Comparison of ENCODE assay signal across 8 cellular contexts in genomic region chr16:29115013-29115813, GRCh38.
DNase-seq lines count a peak whose midpoint lies in the region; ATAC-seq and TF ChIP-seq lines count a peak whose summit lies in the region.
"Not testable (repeated sequence)": the region's sequence is repeated elsewhere in the genome, so short reads cannot be mapped to it uniquely, and the experiment has no call there.

No MANE protein-coding gene starts in this region.

- not testable (repeated sequence) for H3K36me3 Mint-ChIP-seq in Caco-2 (ENCODE audit: insufficient read depth, unreplicated experiment)

- H3K4me1 ChIP-seq in Caco-2 = peaks cover 12% of the 10 kb centered on the region; the same call in 1 of the 2 replicates
- not testable (repeated sequence) for H3K4me1 ChIP-seq in HCT116 (ENCODE audit: control insufficient read depth in 1 of 2, insufficient read depth in 2 of 2, low read length in 2 of 2); hepatocyte (ENCODE audit: insufficient read depth); testis
- H3K4me1 ChIP-seq in neutrophil (ENCODE audit: control insufficient read depth in 1 of 2, insufficient read depth in 1 of 2, low read depth in 1 of 2, low read length in 1 of 2) = peaks cover 23 to 25% of the 10 kb centered on the region in 2 experiments

- peak overlapping the region; percentile 92 for H2AFZ ChIP-seq in HCT116 (ENCODE audit: low read depth, low read length, poor library complexity, severe bottlenecking)
- not testable (repeated sequence) for H2AFZ ChIP-seq in hepatocyte

- peak overlapping the region; percentile 30; the same call in 1 of the 2 replicates for H3K9ac ChIP-seq in HCT116 (ENCODE audit: low read length)

- H3K9me3 ChIP-seq in Caco-2; HCT116 (ENCODE audit: control insufficient read depth in 1 of 2, insufficient read depth in 1 of 2, low read depth in 1 of 2, low read length in 2 of 2); hepatocyte (ENCODE audit: low read depth); neutrophil; testis: not testable (repeated sequence)

- peak; percentile 98 for ATAC-seq in HCT116

- H3K4me1 Mint-ChIP-seq in Caco-2 (ENCODE audit: low read depth, unreplicated experiment) = peaks cover 13% of the 10 kb centered on the region

- not testable (repeated sequence) for H3K79me2 ChIP-seq in HCT116 (ENCODE audit: insufficient read depth, low read length); hepatocyte

- H3K9me3 Mint-ChIP-seq in Caco-2 (ENCODE audit: unreplicated experiment) = not testable (repeated sequence)

- WGBS in hepatocyte (ENCODE audit: low lambda C conversion rate, missing lambda C conversion rate) = 18% methylated on average over 25 of the region's 25 CpGs
- 20 to 52% methylated on average over 25 of the region's 25 CpGs for WGBS in testis, 2 donors

- RAD21 ChIA-PET in HCT116 (lab: Charles Lee; ENCODE audit: low non-redundant PET in 1 of 2, low total read pairs in 2 of 2, uncharacterized antibody in 2 of 2, unreplicated experiment in 2 of 2) = not testable (repeated sequence)

- intact Hi-C loops in Caco-2 (cut with micrococcal nuclease; ENCODE audit: unreplicated experiment); testis (cut with DNase I; ENCODE audit: low total_unique reads): not testable (repeated sequence)
- intact Hi-C loops in HCT116 (cut with micrococcal nuclease) = loop anchor here (10.0 kb wide), 1 partner anchor 910 kb away; the partner anchor contains the start of gene C16orf92

- H3K27ac Mint-ChIP-seq in Caco-2 (ENCODE audit: unreplicated experiment) = peak overlapping the region; percentile 22

- not testable (repeated sequence) for H3K27me3 Mint-ChIP-seq in Caco-2 (ENCODE audit: insufficient read depth, unreplicated experiment)

- not testable (repeated sequence) for H4K20me1 ChIP-seq in HCT116 (ENCODE audit: insufficient read depth); hepatocyte (ENCODE audit: insufficient read depth, poor library complexity, severe bottlenecking)

- POLR2A ChIA-PET in Caco-2 (lab: Charles Lee); HCT116 (lab: Charles Lee): not testable (repeated sequence)

- not testable (repeated sequence) for TF ChIP-seq POLR2A in HCT116 (IDR thresholded peaks at IDR 0.05; ENCODE audit: borderline replicate concordance, extremely low read depth, insufficient read depth, insufficient read length); testis (IDR thresholded peaks at IDR 0.05)

- peak; percentile 72 for TF ChIP-seq RAD21 in HCT116 (IDR thresholded peaks at IDR 0.05; ENCODE audit: low read depth)

- DNase-seq in Caco-2 (peak; percentile 35 to 50), HCT116 (ENCODE audit: low read depth, low spot score) (peak; percentile 22), NCI-H526 treated with DMSO at 0.1 percent for 48 hours (lab: John Stamatoyannopoulos, UW) (peak; percentile 2), cerebellum (ENCODE audit: low spot score) (peak; percentile 12), hepatocyte (ENCODE audit: low spot score) (peak; percentile 72), testis (peak; percentile 88)
- peak; percentile 48 to 63 for DNase-seq in activated CD4-positive, alpha-beta T cell treated with anti-CD3 and anti-CD28 coated beads, Interleukin-2, amount 50 U/mL, for 48 hours

- not testable (repeated sequence) for BruUV-seq in Caco-2 (replicated peaks; lab: Mats Ljungman, UMichigan); HCT116 (replicated peaks; lab: Mats Ljungman, UMichigan)

- H3K4me3 ChIP-seq in Caco-2 (ENCODE audit: low read depth, low read length) = peak overlapping the region; percentile 30
- not testable (repeated sequence) for H3K4me3 ChIP-seq in HCT116 (replicated peaks in 1 of 2; ENCODE audit: low read depth in 1 of 2, low read length in 2 of 2); hepatocyte; neutrophil (ENCODE audit: low read depth in 1 of 2, low read length in 1 of 2); testis

- H3K9me2 ChIP-seq in HCT116 (ENCODE audit: insufficient read depth); hepatocyte (replicated peaks; ENCODE audit: insufficient read depth): not testable (repeated sequence)

- CTCF ChIA-PET in Caco-2 (lab: Charles Lee); HCT116 (lab: Charles Lee): not testable (repeated sequence)

- H3K4me3 Mint-ChIP-seq in Caco-2 (ENCODE audit: unreplicated experiment) = peak overlapping the region; percentile 67

- not testable (repeated sequence) for H3K36me3 ChIP-seq in Caco-2 (ENCODE audit: control insufficient read depth, insufficient read depth, low read length); HCT116 (ENCODE audit: control insufficient read depth in 1 of 2, insufficient read depth in 2 of 2, low read length in 2 of 2); hepatocyte (replicated peaks; ENCODE audit: insufficient read depth, low read depth); testis (ENCODE audit: low read depth, missing control alignments)
- peaks cover 49% of the 10 kb centered on the region for H3K36me3 ChIP-seq in neutrophil

- not testable (repeated sequence) for H3K27me3 ChIP-seq in Caco-2 (replicated peaks; ENCODE audit: control insufficient read depth, insufficient read depth, low read length); HCT116 (ENCODE audit: insufficient read depth, low read length); hepatocyte; neutrophil; testis

- peak; percentile 31 to 60 for TF ChIP-seq CTCF in Caco-2 (IDR thresholded peaks at IDR 0.05; ENCODE audit: insufficient read depth in 1 of 2, low read depth in 1 of 2, low read length in 1 of 2, severe bottlenecking in 1 of 2, unreplicated experiment in 1 of 2)
- peak; percentile 63 to 72 (median 72); a peak in 5 of 6 replicates for TF ChIP-seq CTCF in HCT116 (IDR thresholded peaks at IDR 0.05 in 2 of 3, conservative IDR thresholded peaks at IDR 0.05 in 1 of 3; ENCODE audit: borderline replicate concordance in 1 of 3, insufficient read depth in 1 of 3, low read depth in 2 of 3, low read length in 2 of 3)
- peak; percentile 74 for TF ChIP-seq CTCF in hepatocyte (IDR thresholded peaks at IDR 0.05; ENCODE audit: poor library complexity)
- peak; percentile 76 for TF ChIP-seq CTCF in neutrophil (IDR thresholded peaks at IDR 0.05)
- TF ChIP-seq CTCF in testis (IDR thresholded peaks at IDR 0.05) = peak; percentile 25 to 54 (median 40)

- H3K27ac ChIP-seq in HCT116 (ENCODE audit: low read depth, low read length) = not testable (repeated sequence)
- peak overlapping the region; percentile 74 for H3K27ac ChIP-seq in hepatocyte
- peak overlapping the region; percentile 63 for H3K27ac ChIP-seq in neutrophil
- peak overlapping the region; percentile 10 to 39 for H3K27ac ChIP-seq in testis

- H3K4me2 ChIP-seq in HCT116 (ENCODE audit: low read length) (peak overlapping the region; percentile 64), hepatocyte (peak overlapping the region; percentile 62)

TF ChIP-seq in HCT116, 20 proteins besides CTCF, POLR2A, EP300 and RAD21:
- TF ChIP-seq MAX (IDR thresholded peaks at IDR 0.05) = peak; percentile 31; the same call in 1 of the 2 replicates

Comparison
In these comparisons a context has a peak if more than half of its experiments do, and no peak if none do; other contexts are left out.
1. DNase-seq: peak in every context shown above with its lines; median percentile 88 in testis; 72 in hepatocyte; 56 in activated CD4-positive, alpha-beta T cell treated with anti-CD3 and anti-CD28 coated beads, Interleukin-2, amount 50 U/mL, for 48 hours; 42 in Caco-2; 22 in HCT116; 12 in cerebellum; 2 in NCI-H526 treated with DMSO at 0.1 percent for 48 hours.